8 cellular contexts compared by ENCODE assay signal in the genomic region with DNA sequence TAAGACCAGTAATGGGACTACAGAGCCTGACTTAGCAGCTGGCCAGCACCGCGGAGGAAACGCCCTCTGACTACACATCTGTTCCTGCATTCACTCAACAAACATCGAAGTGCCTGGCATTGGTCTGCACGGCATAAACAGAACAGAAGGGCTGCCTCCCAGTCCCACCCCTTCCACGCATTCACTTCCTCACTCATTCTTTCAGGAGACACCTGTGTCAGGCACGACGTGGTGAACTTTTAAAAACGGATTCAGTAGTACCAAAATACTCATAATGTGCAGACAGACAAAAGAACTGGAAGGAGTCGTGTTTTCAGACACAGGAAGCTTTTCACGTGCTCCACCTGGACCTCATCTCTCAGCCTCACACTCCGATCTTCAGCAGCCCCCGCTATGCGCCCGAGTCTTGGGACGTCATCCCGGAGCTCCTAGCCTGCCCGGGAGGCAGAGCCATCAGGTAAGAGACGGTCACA.
A peak's percentile ranks its signal among the peaks of the same experiment; 100 is the strongest.
DNase-seq lines count a peak whose midpoint lies in the region; ATAC-seq and TF ChIP-seq lines count a peak whose summit lies in the region.

No MANE protein-coding gene starts in this region.

- peak overlapping the region; percentile 10 for H3K27ac Mint-ChIP-seq in activated CD4-positive, alpha-beta memory T cell treated with anti-CD3 and anti-CD28 coated beads for 36 hours

- TF ChIP-seq POLR2A in right lobe of liver (IDR thresholded peaks at IDR 0.05), result no peak

- H3K9me3 Mint-ChIP-seq in activated CD4-positive, alpha-beta memory T cell treated with anti-CD3 and anti-CD28 coated beads for 36 hours, result no peaks in the 10 kb centered on the region

- peaks cover 25% of the 10 kb centered on the region for H3K4me1 Mint-ChIP-seq in activated CD4-positive, alpha-beta memory T cell treated with anti-CD3 and anti-CD28 coated beads for 36 hours (ENCODE audit: low read depth)

- H3K27me3 Mint-ChIP-seq in activated CD4-positive, alpha-beta memory T cell treated with anti-CD3 and anti-CD28 coated beads for 36 hours, result peaks cover 2% of the 10 kb centered on the region

- H3K4me1 ChIP-seq in right lobe of liver, result no peaks in the 10 kb centered on the region

- DNase-seq in activated naive CD4-positive, alpha-beta T cell treated with Interleukin-2 at 50 U/mL for 16 hours, result peak; percentile 32
- no peak for DNase-seq in activated naive CD4-positive, alpha-beta T cell treated with anti-CD3 and anti-CD28 coated beads, Interleukin-2, amount 50 U/mL, for 16 hours
- DNase-seq in activated CD4-positive, alpha-beta memory T cell treated with anti-CD3 and anti-CD28 coated beads for 36 hours, result peak; percentile 67
- DNase-seq in right lobe of liver, result peak in 1 of 3 donors; percentile 68
- no peak for DNase-seq in NCI-H2081 (lab: John Stamatoyannopoulos, UW)
- DNase-seq in DMS153 treated with DMSO at 0.1 percent for 48 hours (lab: John Stamatoyannopoulos, UW; ENCODE audit: unreplicated experiment), result no peak
- DNase-seq in islet precursor cell, result no peak

- H3K9me3 ChIP-seq in right lobe of liver, result no peaks in the 10 kb centered on the region

- H3K36me3 ChIP-seq in right lobe of liver, result no peaks in the 10 kb centered on the region

- POLR2A ChIA-PET in activated CD4-positive, alpha-beta memory T cell treated with anti-CD3 and anti-CD28 coated beads for 36 hours (lab: Charles Lee), result no interaction called here

- peaks cover 2% of the 10 kb centered on the region for H3K36me3 Mint-ChIP-seq in activated CD4-positive, alpha-beta memory T cell treated with anti-CD3 and anti-CD28 coated beads for 36 hours

- H3K27me3 ChIP-seq in right lobe of liver, result no peaks in the 10 kb centered on the region

- H3K4me3 ChIP-seq in right lobe of liver, result no peak overlapping the region

- CTCF ChIA-PET in activated CD4-positive, alpha-beta memory T cell treated with anti-CD3 and anti-CD28 coated beads for 36 hours (lab: Charles Lee), result interaction anchor here (0.6 kb wide), 1 partner anchor 475 kb away, joined by 4 read pairs; no protein-coding TSS in a partner anchor

- ATAC-seq in HG02973 (IDR thresholded peaks at IDR 0.05; ENCODE audit: unreplicated experiment) (peak; percentile 82), right lobe of liver (peak; percentile 46 to 68 (median 51))

- peak overlapping the region in 2 of 3 donors; percentile 3 to 28 for H3K27ac ChIP-seq in right lobe of liver

- 51% methylated on average over 17 of the region's 19 CpGs for WGBS in right lobe of liver (ENCODE audit: insufficient coverage, low coverage, low lambda C conversion rate, missing lambda C conversion rate)

- intact Hi-C loops in activated CD4-positive, alpha-beta memory T cell treated with anti-CD3 and anti-CD28 coated beads for 36 hours (cut with micrococcal nuclease), result loop anchor here (5.0 kb wide), 1 partner anchor 35 kb away; no protein-coding TSS in a partner anchor
- intact Hi-C loops in right lobe of liver (cut with DNase I), result no loop called here

- TF ChIP-seq CTCF in right lobe of liver (IDR thresholded peaks at IDR 0.05), result no peak

- H3K4me3 Mint-ChIP-seq in activated CD4-positive, alpha-beta memory T cell treated with anti-CD3 and anti-CD28 coated beads for 36 hours, result peak overlapping the region; percentile 66

Comparison
In these comparisons a context has a peak if more than half of its experiments do, and no peak if none do; other contexts are left out.
1. DNase-seq: peak in activated naive CD4-positive, alpha-beta T cell treated with Interleukin-2 at 50 U/mL for 16 hours (single experiment) and activated CD4-positive, alpha-beta memory T cell treated with anti-CD3 and anti-CD28 coated beads for 36 hours (single experiment); none in activated naive CD4-positive, alpha-beta T cell treated with anti-CD3 and anti-CD28 coated beads, Interleukin-2, amount 50 U/mL, for 16 hours (single experiment), NCI-H2081 (0 of 2), DMS153 treated with DMSO at 0.1 percent for 48 hours (single experiment) and islet precursor cell (single experiment).